ENCODE assay signal across 10 cellular contexts in the genomic region with DNA sequence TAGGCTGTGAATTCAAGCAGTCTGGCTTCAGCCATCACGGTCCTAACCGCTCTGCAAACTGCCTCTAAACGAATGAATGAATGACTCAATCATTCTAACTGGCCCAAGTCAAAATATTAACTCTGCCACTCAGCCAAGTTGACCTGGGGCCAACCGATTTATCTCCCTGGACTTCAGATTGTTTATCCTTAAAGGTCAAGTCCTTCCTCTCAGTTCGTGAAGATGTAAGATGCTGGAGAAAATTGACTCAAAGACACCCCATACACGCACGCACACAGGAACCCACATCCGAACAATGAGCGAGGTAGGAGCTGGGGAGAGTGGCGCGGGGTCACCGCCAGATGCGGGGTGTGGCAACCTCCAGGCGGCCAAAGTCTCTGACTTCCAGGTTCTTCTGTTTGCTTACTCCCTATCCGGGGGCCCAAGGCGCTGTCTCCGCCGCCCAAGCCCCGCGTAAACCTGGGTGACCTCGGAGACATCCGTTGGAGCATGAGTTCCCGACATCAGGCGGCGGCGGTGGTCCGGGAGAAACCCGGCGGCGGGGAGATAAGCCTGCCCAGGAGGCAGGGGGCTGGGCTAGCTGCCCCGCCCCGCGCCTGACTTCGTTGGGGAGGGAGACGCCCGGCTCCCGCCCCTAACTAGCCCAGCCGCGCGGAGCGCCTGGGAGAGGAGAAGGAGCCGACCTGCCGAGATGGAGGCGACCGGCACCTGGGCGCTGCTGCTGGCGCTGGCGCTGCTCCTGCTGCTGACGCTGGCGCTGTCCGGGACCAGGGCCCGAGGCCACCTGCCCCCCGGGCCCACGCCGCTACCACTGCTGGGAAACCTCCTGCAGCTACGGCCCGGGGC. TPM values are rescaled to one million over a fixed set of nuclear protein-coding genes. Genes with fewer than 3 reads are reported as not detected.
DNase-seq lines count a peak whose midpoint lies in the region; ATAC-seq lines count a peak whose summit lies in the region.
"Had no signal": no experiment of that assay in that cellular context is flagged by ENCODE, and none has a peak within 500 bp of the region (broad histone marks: within the 10 kb centered on the region; RNA-seq: fewer than 3 reads in every experiment).

A gene with protein sequence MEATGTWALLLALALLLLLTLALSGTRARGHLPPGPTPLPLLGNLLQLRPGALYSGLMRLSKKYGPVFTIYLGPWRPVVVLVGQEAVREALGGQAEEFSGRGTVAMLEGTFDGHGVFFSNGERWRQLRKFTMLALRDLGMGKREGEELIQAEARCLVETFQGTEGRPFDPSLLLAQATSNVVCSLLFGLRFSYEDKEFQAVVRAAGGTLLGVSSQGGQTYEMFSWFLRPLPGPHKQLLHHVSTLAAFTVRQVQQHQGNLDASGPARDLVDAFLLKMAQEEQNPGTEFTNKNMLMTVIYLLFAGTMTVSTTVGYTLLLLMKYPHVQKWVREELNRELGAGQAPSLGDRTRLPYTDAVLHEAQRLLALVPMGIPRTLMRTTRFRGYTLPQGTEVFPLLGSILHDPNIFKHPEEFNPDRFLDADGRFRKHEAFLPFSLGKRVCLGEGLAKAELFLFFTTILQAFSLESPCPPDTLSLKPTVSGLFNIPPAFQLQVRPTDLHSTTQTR (plus strand): TSS at position 646 of the 846 bp plus-strand sequence. CDS start 46 bp downstream, at position 692.

- peaks cover 7% of the 10 kb centered on the region for H3K27me3 ChIP-seq in iPS-18a (ENCODE audit: control insufficient read depth, insufficient read depth, low read length)

- peak within 1 kb of the TSS; percentile 44 for H3K27ac Mint-ChIP-seq in activated T-helper 17 cell treated with anti-CD3 and anti-CD28 coated beads, Interleukin-2, amount 50 U/mL, for 72 hours
- no peak within 1 kb of the TSS for H3K27ac Mint-ChIP-seq in stimulated activated naive B cell treated with anti-CD40 and anti-IgM and Interleukin-4, amounts not matched to agents 10 μg/mL and 1 μg/mL and 100 μg/mL, for 72 hours
- H3K27ac Mint-ChIP-seq: activated B cell treated with CpG ODN at 0.5 μM for 24 hours had no signal

- H3K4me3 Mint-ChIP-seq in activated T-helper 17 cell treated with anti-CD3 and anti-CD28 coated beads, Interleukin-2, amount 50 U/mL, for 72 hours = peak within 1 kb of the TSS; percentile 53
- peak within 1 kb of the TSS in 1 of 2 donors; percentile 36 for H3K4me3 Mint-ChIP-seq in stimulated activated naive B cell treated with anti-CD40 and anti-IgM and Interleukin-4, amounts not matched to agents 10 μg/mL and 1 μg/mL and 100 μg/mL, for 72 hours
- H3K4me3 Mint-ChIP-seq: activated B cell treated with CpG ODN at 0.5 μM for 24 hours had no signal

- H3K9me3 Mint-ChIP-seq in activated T-helper 17 cell treated with anti-CD3 and anti-CD28 coated beads, Interleukin-2, amount 50 U/mL, for 72 hours = no peaks in the 10 kb centered on the region
- H3K9me3 Mint-ChIP-seq in stimulated activated naive B cell treated with anti-CD40 and anti-IgM and Interleukin-4, amounts not matched to agents 10 μg/mL and 1 μg/mL and 100 μg/mL, for 72 hours = no peaks in the 10 kb centered on the region
- H3K9me3 Mint-ChIP-seq: activated B cell treated with CpG ODN at 0.5 μM for 24 hours had no signal

- H3K4me1 Mint-ChIP-seq in activated T-helper 17 cell treated with anti-CD3 and anti-CD28 coated beads, Interleukin-2, amount 50 U/mL, for 72 hours = peaks cover 11% of the 10 kb centered on the region
- peaks cover 10 to 18% of the 10 kb centered on the region in 2 donors for H3K4me1 Mint-ChIP-seq in stimulated activated naive B cell treated with anti-CD40 and anti-IgM and Interleukin-4, amounts not matched to agents 10 μg/mL and 1 μg/mL and 100 μg/mL, for 72 hours

- H3K9ac ChIP-seq in iPS-18a (ENCODE audit: low read length) = peak within 1 kb of the TSS; percentile 68

- H3K4me1 ChIP-seq in iPS-18a (ENCODE audit: control insufficient read depth, low read depth, low read length) = peaks cover 28% of the 10 kb centered on the region

- peak within 1 kb of the TSS; percentile 91 for H3K4me3 ChIP-seq in iPS-18a (ENCODE audit: low read length)

- no peak within 1 kb of the TSS for H3K27ac ChIP-seq in iPS-18a (ENCODE audit: low read length)

- peak; percentile 65 for ATAC-seq in activated T-helper 17 cell treated with anti-CD3 and anti-CD28 coated beads, Interleukin-2, amount 50 U/mL, for 72 hours (replicated peaks)
- peak; percentile 52 to 57 for ATAC-seq in stimulated activated naive B cell treated with anti-CD40 and anti-IgM and Interleukin-4, amounts not matched to agents 10 μg/mL and 1 μg/mL and 100 μg/mL, for 72 hours (replicated peaks)
- ATAC-seq in GM19351 (IDR thresholded peaks at IDR 0.05; ENCODE audit: unreplicated experiment) = no peak
- ATAC-seq in HG03045 (IDR thresholded peaks at IDR 0.05; ENCODE audit: unreplicated experiment) = no peak

- no peaks in the 10 kb centered on the region for H3K9me3 ChIP-seq in iPS-18a (ENCODE audit: control insufficient read depth, low read depth, low read length)

- DNase-seq in activated CD4-positive, alpha-beta T cell treated with anti-CD3 and anti-CD28 coated beads for 48 hours = peak; percentile 26
- DNase-seq in activated CD4-positive, alpha-beta T cell treated with anti-CD3 and anti-CD28 coated beads, Interleukin-2, amount 50 U/mL, for 4 hours = no peak
- no peak for DNase-seq in stimulated activated naive B cell treated with anti-CD40 and anti-IgM and Interleukin-4, amounts not matched to agents 10 μg/mL and 1 μg/mL and 100 μg/mL, for 72 hours
- DNase-seq in DMS53 treated with DMSO at 0.1 percent for 48 hours (lab: John Stamatoyannopoulos, UW; ENCODE audit: unreplicated experiment) = no peak
- DNase-seq: activated B cell treated with CpG ODN at 0.5 μM for 24 hours had no signal

- H3K27me3 Mint-ChIP-seq in activated T-helper 17 cell treated with anti-CD3 and anti-CD28 coated beads, Interleukin-2, amount 50 U/mL, for 72 hours = peaks cover 37% of the 10 kb centered on the region
- peaks cover 48 to 77% of the 10 kb centered on the region in 2 donors for H3K27me3 Mint-ChIP-seq in stimulated activated naive B cell treated with anti-CD40 and anti-IgM and Interleukin-4, amounts not matched to agents 10 μg/mL and 1 μg/mL and 100 μg/mL, for 72 hours

- H3K36me3 Mint-ChIP-seq in activated T-helper 17 cell treated with anti-CD3 and anti-CD28 coated beads, Interleukin-2, amount 50 U/mL, for 72 hours (ENCODE audit: low read depth) = no peaks in the 10 kb centered on the region
- no peaks in the 10 kb centered on the region for H3K36me3 Mint-ChIP-seq in stimulated activated naive B cell treated with anti-CD40 and anti-IgM and Interleukin-4, amounts not matched to agents 10 μg/mL and 1 μg/mL and 100 μg/mL, for 72 hours
- H3K36me3 Mint-ChIP-seq: CD4-positive, CD25-positive, alpha-beta regulatory T cell had no signal

- H3K36me3 ChIP-seq in iPS-18a (ENCODE audit: control insufficient read depth, low read depth, low read length) = peaks cover 25% of the 10 kb centered on the region

RNA-seq across cellular contexts. Expression of the gene that starts here (rescaled TPM):
- under 1 TPM in 1 of 2 donors, not detected in 1; 0.13 TPM for total RNA-seq in activated T-helper 17 cell treated with anti-CD3 and anti-CD28 coated beads, Interleukin-2, amount 50 U/mL, for 72 hours
- total RNA-seq: activated B cell treated with CpG ODN at 0.5 μM for 24 hours; CD4-positive, CD25-positive, alpha-beta regulatory T cell had no signal

Comparison
In these comparisons a context has a peak if more than half of its experiments do, and no peak if none do; other contexts are left out.
1. Peak in ATAC-seq in activated T-helper 17 cell treated with anti-CD3 and anti-CD28 coated beads, Interleukin-2, amount 50 U/mL, for 72 hours; RNA of the gene not detected or under 1 TPM.
2. ATAC-seq: peak in stimulated activated naive B cell treated with anti-CD40 and anti-IgM and Interleukin-4, amounts not matched to agents 10 μg/mL and 1 μg/mL and 100 μg/mL, for 72 hours (2 of 2); none in GM19351 (single experiment) and HG03045 (single experiment).